In genomic region chr12:55927588-55928502, GRCh38 we compare ENCODE assay signal across 1 cellular context.
TF ChIP-seq lines count a peak whose summit lies in the region.

Gene PYM1 (minus strand): TSS chr12:55927894. CDS start chr12:55927761, 133 bp downstream.

TF ChIP-seq in H1, 55 proteins besides CTCF, POLR2A, EP300 and RAD21 (continued from another document):
- TF ChIP-seq, protein P1, sequence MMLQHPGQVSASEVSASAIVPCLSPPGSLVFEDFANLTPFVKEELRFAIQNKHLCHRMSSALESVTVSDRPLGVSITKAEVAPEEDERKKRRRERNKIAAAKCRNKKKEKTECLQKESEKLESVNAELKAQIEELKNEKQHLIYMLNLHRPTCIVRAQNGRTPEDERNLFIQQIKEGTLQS (IDR thresholded peaks at IDR 0.05; ENCODE audit: insufficient read depth, low read depth, low read length) = no peak
- TF ChIP-seq ASH2L (IDR thresholded peaks at IDR 0.05; ENCODE audit: low read length) (peak; percentile 58), FOSL1 (IDR thresholded peaks at IDR 0.05; ENCODE audit: insufficient read depth, low read depth, low read length) (no peak), CHD7 (IDR thresholded peaks at IDR 0.05; ENCODE audit: insufficient replicate concordance, low read length) (no peak), NANOG (IDR thresholded peaks at IDR 0.05; ENCODE audit: insufficient read depth, low read depth, low read length, poor library complexity, severe bottlenecking) (no peak), BRCA1 (IDR thresholded peaks at IDR 0.05; ENCODE audit: low read depth, low read length) (no peak), NRF1 (IDR thresholded peaks at IDR 0.05; ENCODE audit: low read depth, low read length) (no peak), TAF1 (IDR thresholded peaks at IDR 0.05; ENCODE audit: low read depth, low read length) (peak; percentile 76), JUN (IDR thresholded peaks at IDR 0.05; ENCODE audit: low read depth, low read length) (no peak), EGR1 (IDR thresholded peaks at IDR 0.05; ENCODE audit: borderline replicate concordance, low read depth, low read length) (no peak), CEBPB (IDR thresholded peaks at IDR 0.05; ENCODE audit: low read depth, low read length) (no peak), CBX8 (IDR thresholded peaks at IDR 0.05; ENCODE audit: borderline replicate concordance, low read depth, low read length) (no peak), BCL11A (IDR thresholded peaks at IDR 0.05; ENCODE audit: low read depth in 2 of 2, low read length in 2 of 2) (no peak), HDAC2 (IDR thresholded peaks at IDR 0.05; ENCODE audit: borderline replicate concordance in 1 of 2, low read depth in 2 of 2, low read length in 2 of 2) (no peak), KDM5A (IDR thresholded peaks at IDR 0.05; ENCODE audit: low read length) (0 out of 2 replicates have a peak, but pooled peaks have one; percentile 12), CREB1 (IDR thresholded peaks at IDR 0.05) (peak; percentile 29; the same call in 1 of the 2 replicates), RNF2 (IDR thresholded peaks at IDR 0.05; ENCODE audit: borderline replicate concordance, low read depth, low read length, missing control alignments, poor library complexity, severe bottlenecking) (no peak), TEAD4 (IDR thresholded peaks at IDR 0.05; ENCODE audit: low read depth, low read length) (no peak), SIN3A (conservative IDR thresholded peaks at IDR 0.05 in 1 of 2, IDR thresholded peaks at IDR 0.05 in 1 of 2; ENCODE audit: low read depth in 1 of 2, low read length in 2 of 2) (peak in 1 of 2 experiments; percentile 75; a peak in 2 of 4 replicates), CHD2 (IDR thresholded peaks at IDR 0.05; ENCODE audit: low read length) (peak; percentile 66; the same call in 1 of the 2 replicates), SRF (IDR thresholded peaks at IDR 0.05; ENCODE audit: low read depth, low read length) (no peak), USF2 (IDR thresholded peaks at IDR 0.05; ENCODE audit: low read length) (no peak), YY1 (IDR thresholded peaks at IDR 0.05; ENCODE audit: low read depth, low read length) (no peak), POLR2AphosphoS5 (IDR thresholded peaks at IDR 0.05; ENCODE audit: low read depth, low read length) (peak; percentile 69; the same call in 1 of the 2 replicates), SP2 (IDR thresholded peaks at IDR 0.05; ENCODE audit: low read length) (no peak), SAP30 (IDR thresholded peaks at IDR 0.05; ENCODE audit: insufficient read depth, insufficient replicate concordance, low read length) (no peak), KDM4A (IDR thresholded peaks at IDR 0.05; ENCODE audit: low read depth, low read length, severe bottlenecking) (no peak), RFX5 (IDR thresholded peaks at IDR 0.05; ENCODE audit: borderline replicate concordance, low read depth, low read length) (no peak), RXRA (IDR thresholded peaks at IDR 0.05; ENCODE audit: insufficient read depth, low read depth, low read length) (no peak), SP1 (IDR thresholded peaks at IDR 0.05; ENCODE audit: low read depth, low read length) (peak; percentile 9; the same call in 1 of the 2 replicates), SIRT6 (IDR thresholded peaks at IDR 0.05; ENCODE audit: low read length) (no peak), MAFK (IDR thresholded peaks at IDR 0.05; ENCODE audit: low read depth, low read length) (no peak), BACH1 (IDR thresholded peaks at IDR 0.05; ENCODE audit: low read length) (no peak), SUZ12 (IDR thresholded peaks at IDR 0.05; ENCODE audit: low read length) (no peak), EZH2 (IDR thresholded peaks at IDR 0.05; ENCODE audit: low read depth, low read length, severe bottlenecking) (no peak), SIX5 (IDR thresholded peaks at IDR 0.05; ENCODE audit: low read depth, low read length) (no peak), TCF12 (IDR thresholded peaks at IDR 0.05; ENCODE audit: low read depth, low read length) (no peak), RBBP5 (IDR thresholded peaks at IDR 0.05; ENCODE audit: borderline replicate concordance, low read depth, low read length) (peak; percentile 50; the same call in 1 of the 2 replicates), GTF2F1 (IDR thresholded peaks at IDR 0.05; ENCODE audit: borderline replicate concordance, low read depth, low read length) (no peak), ZNF274 (IDR thresholded peaks at IDR 0.05; ENCODE audit: borderline replicate concordance, extremely low read depth, low read length) (no peak), PHF8 (conservative IDR thresholded peaks at IDR 0.05; ENCODE audit: low read depth, low read length) (peak; percentile 66; the same call in 1 of the 2 replicates), SP4 (IDR thresholded peaks at IDR 0.05; ENCODE audit: low read length) (no peak), JUND (IDR thresholded peaks at IDR 0.05; ENCODE audit: low read length) (no peak), CHD1 (IDR thresholded peaks at IDR 0.05; ENCODE audit: low read depth, low read length) (no peak), POU5F1 (IDR thresholded peaks at IDR 0.05; ENCODE audit: low read depth, low read length) (no peak), KDM1A (IDR thresholded peaks at IDR 0.05; ENCODE audit: borderline replicate concordance, low read length) (no peak), TBP (IDR thresholded peaks at IDR 0.05; ENCODE audit: low read depth, low read length) (peak; percentile 76), CTBP2 (IDR thresholded peaks at IDR 0.05; ENCODE audit: borderline replicate concordance, insufficient read depth, insufficient read length, low read length) (no peak), TAF7 (optimal IDR thresholded peaks at IDR 0.05; ENCODE audit: borderline replicate concordance, low read depth, low read length) (no peak), HDAC6 (IDR thresholded peaks at IDR 0.05; ENCODE audit: low read depth, low read length) (no peak), GABPA (IDR thresholded peaks at IDR 0.05; ENCODE audit: borderline replicate concordance, insufficient read depth, low read length) (no peak)
- TF ChIP-seq, protein P2, sequence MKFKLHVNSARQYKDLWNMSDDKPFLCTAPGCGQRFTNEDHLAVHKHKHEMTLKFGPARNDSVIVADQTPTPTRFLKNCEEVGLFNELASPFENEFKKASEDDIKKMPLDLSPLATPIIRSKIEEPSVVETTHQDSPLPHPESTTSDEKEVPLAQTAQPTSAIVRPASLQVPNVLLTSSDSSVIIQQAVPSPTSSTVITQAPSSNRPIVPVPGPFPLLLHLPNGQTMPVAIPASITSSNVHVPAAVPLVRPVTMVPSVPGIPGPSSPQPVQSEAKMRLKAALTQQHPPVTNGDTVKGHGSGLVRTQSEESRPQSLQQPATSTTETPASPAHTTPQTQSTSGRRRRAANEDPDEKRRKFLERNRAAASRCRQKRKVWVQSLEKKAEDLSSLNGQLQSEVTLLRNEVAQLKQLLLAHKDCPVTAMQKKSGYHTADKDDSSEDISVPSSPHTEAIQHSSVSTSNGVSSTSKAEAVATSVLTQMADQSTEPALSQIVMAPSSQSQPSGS (IDR thresholded peaks at IDR 0.05; ENCODE audit: low read length) = no peak
- TF ChIP-seq, protein P3, sequence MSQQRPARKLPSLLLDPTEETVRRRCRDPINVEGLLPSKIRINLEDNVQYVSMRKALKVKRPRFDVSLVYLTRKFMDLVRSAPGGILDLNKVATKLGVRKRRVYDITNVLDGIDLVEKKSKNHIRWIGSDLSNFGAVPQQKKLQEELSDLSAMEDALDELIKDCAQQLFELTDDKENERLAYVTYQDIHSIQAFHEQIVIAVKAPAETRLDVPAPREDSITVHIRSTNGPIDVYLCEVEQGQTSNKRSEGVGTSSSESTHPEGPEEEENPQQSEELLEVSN (IDR thresholded peaks at IDR 0.05) = no peak
